Comparison of ENCODE assay signal across 1 cellular context in genomic region chr9:36318212-36318802, GRCh38.
TF ChIP-seq lines count a peak whose summit lies in the region.

No MANE protein-coding gene starts in this region.

TF ChIP-seq in H1, 55 proteins besides CTCF, POLR2A, EP300 and RAD21:
- TF ChIP-seq CEBPB (IDR thresholded peaks at IDR 0.05; ENCODE audit: low read depth, low read length): peak; percentile 54; the same call in 1 of the 2 replicates
- no peak for TF ChIP-seq SAP30 (IDR thresholded peaks at IDR 0.05; ENCODE audit: insufficient read depth, insufficient replicate concordance, low read length)
- no peak for TF ChIP-seq SIRT6 (IDR thresholded peaks at IDR 0.05; ENCODE audit: low read length)
TF ChIP-seq in H1: peak in this region for 1.
